In the genomic region with DNA sequence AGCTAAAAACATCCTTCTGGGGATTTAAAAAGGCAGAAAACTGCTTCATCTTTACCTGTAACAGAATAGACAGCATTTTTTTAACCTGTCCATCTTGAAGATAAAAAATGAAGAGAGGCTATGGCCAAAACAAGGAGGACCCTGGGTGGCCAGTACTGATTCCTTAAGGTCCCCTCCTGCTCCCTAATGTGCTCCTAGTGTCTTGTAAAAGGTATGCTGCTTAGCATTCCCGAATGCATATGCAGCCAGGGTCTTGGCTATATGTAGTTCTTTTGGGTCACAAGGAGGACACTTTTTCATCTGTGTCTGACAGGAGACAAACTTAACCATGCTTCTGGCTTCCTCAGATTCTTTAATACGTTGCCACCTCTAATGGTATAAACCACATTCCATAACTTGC, we compare ENCODE assay signal across 24 cellular contexts.
"Had no signal": no experiment of that assay in that cellular context is flagged by ENCODE, and none has a peak within 500 bp of the region (broad histone marks: within the 10 kb centered on the region; RNA-seq: fewer than 3 reads in every experiment).

No MANE protein-coding gene starts in this region.

- H3K27ac ChIP-seq: coronary artery, dorsolateral prefrontal cortex, esophagus muscularis mucosa, foreskin keratinocyte, gastroesophageal sphincter, heart left ventricle, hepatocyte, left lung, lower lobe of right lung had no signal

- FAIRE-seq: colon, endothelial cell of umbilical vein, frontal cortex, islet of Langerhans, keratinocyte had no signal

- H3K4me1 Mint-ChIP-seq: memory B cell; naive thymus-derived CD4-positive, alpha-beta T cell had no signal

- H3K9me3 ChIP-seq: esophagus muscularis mucosa, gastroesophageal sphincter, lower lobe of right lung had no signal

- H3K4me3 ChIP-seq: coronary artery, dorsolateral prefrontal cortex, esophagus muscularis mucosa, gastroesophageal sphincter, heart left ventricle, hepatocyte, left lung, lower lobe of right lung had no signal

- H3K36me3 Mint-ChIP-seq: memory B cell; naive thymus-derived CD4-positive, alpha-beta T cell had no signal

- H3K4me2 ChIP-seq: hepatocyte had no signal

- H3K4me3 Mint-ChIP-seq: memory B cell; naive thymus-derived CD4-positive, alpha-beta T cell had no signal

- H3K79me2 ChIP-seq: hepatocyte had no signal

- H3K36me3 ChIP-seq: esophagus muscularis mucosa, gastroesophageal sphincter, heart left ventricle, left lung, lower lobe of right lung had no signal

- H3K27me3 Mint-ChIP-seq: memory B cell; naive thymus-derived CD4-positive, alpha-beta T cell had no signal

- H2AFZ ChIP-seq: hepatocyte had no signal

- DNase-seq: dermis blood vessel endothelial cell; dorsolateral prefrontal cortex; effector CD4-positive, alpha-beta T cell; effector memory CD4-positive, alpha-beta T cell; foreskin keratinocyte; heart left ventricle; hypothalamus; left cardiac atrium; left lung; left ventricle myocardium superior; lower lobe of right lung; mesendoderm; midbrain; naive thymus-derived CD4-positive, alpha-beta T cell had no signal

- H3K27ac Mint-ChIP-seq: memory B cell; naive thymus-derived CD4-positive, alpha-beta T cell had no signal

- H3K27me3 ChIP-seq: dorsolateral prefrontal cortex, esophagus muscularis mucosa, foreskin keratinocyte, gastroesophageal sphincter, heart left ventricle, hepatocyte, left lung had no signal

- ATAC-seq: foreskin keratinocyte; gastroesophageal sphincter; heart left ventricle; left cardiac atrium; left lung; left ventricle myocardium superior; lower lobe of right lung; naive thymus-derived CD4-positive, alpha-beta T cell had no signal

- H3K4me1 ChIP-seq: esophagus muscularis mucosa, foreskin keratinocyte, gastroesophageal sphincter, heart left ventricle, left lung, lower lobe of right lung had no signal
